19 cellular contexts compared by ENCODE assay signal in the genomic region with DNA sequence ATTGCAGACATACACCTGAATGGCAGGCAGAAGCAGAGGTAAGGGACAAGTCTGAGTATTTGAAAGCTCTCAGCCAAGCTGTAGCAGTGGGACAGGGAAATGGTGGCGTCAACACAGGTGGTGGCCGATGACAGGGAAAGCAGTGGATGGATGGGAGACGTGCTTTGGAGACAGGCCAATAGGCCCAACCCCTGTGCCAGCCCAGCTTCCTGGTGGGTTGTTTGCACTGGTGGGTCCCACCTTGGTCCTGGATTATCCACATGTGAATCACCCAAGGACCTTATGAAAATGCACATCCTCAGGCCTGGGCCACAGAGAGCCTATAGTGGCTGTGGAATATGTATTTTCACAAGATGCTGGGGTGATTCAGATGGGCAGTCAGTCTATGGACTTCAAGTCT.
"Had no signal": no experiment of that assay in that cellular context is flagged by ENCODE, and none has a peak within 500 bp of the region (broad histone marks: within the 10 kb centered on the region; RNA-seq: fewer than 3 reads in every experiment).

No MANE protein-coding gene starts in this region.

- H3K9ac ChIP-seq: SK-N-SH had no signal

- DNase-seq: KBM-7, MV-4-11, NCI-H1048, NCI-H1105, NCI-H1417, NCI-H1436 treated with DMSO at 0.1 percent for 48 hours, NCI-H1694, NCI-H187 treated with DMSO at 0.1 percent for 48 hours, NCI-H2029 treated with DMSO at 0.1 percent for 48 hours, NCI-H2171 treated with DMSO at 0.1 percent for 48 hours, NCI-H345, NCI-H446 treated with DMSO at 0.1 percent for 48 hours, NCI-H524, NCI-H526 treated with DMSO at 0.1 percent for 48 hours, NCI-H774, RPMI8226, SHP77, SK-N-SH had no signal

- H3K9me3 ChIP-seq: SK-N-SH had no signal

- H3K4me2 ChIP-seq: SK-N-SH had no signal

- FAIRE-seq: RCC 7860 had no signal
